Comparison of ENCODE assay signal across 24 cellular contexts in genomic region chr6:3725145-3726015, GRCh38. TPM values are rescaled to one million over a fixed set of nuclear protein-coding genes. Genes with fewer than 3 reads are reported as not detected.
DNase-seq lines count a peak whose midpoint lies in the region; ATAC-seq and TF ChIP-seq lines count a peak whose summit lies in the region.
"Had no signal": no experiment of that assay in that cellular context is flagged by ENCODE, and none has a peak within 500 bp of the region (broad histone marks: within the 10 kb centered on the region; RNA-seq: fewer than 3 reads in every experiment).

No MANE protein-coding gene starts in this region.

- H3K4me1 Mint-ChIP-seq in HFFc6 (ENCODE audit: low read depth) (peaks cover 51% of the 10 kb centered on the region), chondrocyte (ENCODE audit: low read depth) (peaks cover 86% of the 10 kb centered on the region), neural progenitor cell (peaks cover 36% of the 10 kb centered on the region), GM23338 (peaks cover 26% of the 10 kb centered on the region)
- H3K4me1 Mint-ChIP-seq: activated naive CD4-positive, alpha-beta T cell treated with anti-CD3 and anti-CD28 coated beads, Interleukin-2, amount 50 U/mL, for 24 hours; natural killer cell had no signal

- H3K36me3 ChIP-seq in neural progenitor cell (no peaks in the 10 kb centered on the region), GM23338 (ENCODE audit: insufficient read depth) (no peaks in the 10 kb centered on the region)

- H3K79me2 ChIP-seq in neural progenitor cell (ENCODE audit: low read depth) (no peaks in the 10 kb centered on the region), GM23338 (replicated peaks; ENCODE audit: insufficient read depth) (no peaks in the 10 kb centered on the region)

- H3K4me3 ChIP-seq in neural progenitor cell (no peak overlapping the region), GM23338 (no peak overlapping the region)
- H3K4me3 ChIP-seq: MG63, vagina had no signal

- no peak for ATAC-seq in GM23338
- ATAC-seq: WTC11 had no signal

- H3K4me3 Mint-ChIP-seq in HFFc6 (no peak overlapping the region; the same call in 1 of the 2 replicates), chondrocyte (ENCODE audit: unreplicated experiment) (no peak overlapping the region), neural progenitor cell (no peak overlapping the region), GM23338 (no peak overlapping the region)
- H3K4me3 Mint-ChIP-seq: activated naive CD4-positive, alpha-beta T cell treated with anti-CD3 and anti-CD28 coated beads, Interleukin-2, amount 50 U/mL, for 24 hours; CD4-positive, alpha-beta T cell; natural killer cell; WTC11 had no signal

- no peak for DNase-seq in HFFc6
- peak; percentile 73 for DNase-seq in chondrocyte (ENCODE audit: low spot score)
- DNase-seq in neural progenitor cell (ENCODE audit: low spot score), result peak; percentile 50
- DNase-seq in substantia nigra (lab: John Stamatoyannopoulos, UW), result no peak
- DNase-seq in HPDE6-E6E7 (ENCODE audit: extremely low spot score), result no peak
- no peak for DNase-seq in DMS79 treated with DMSO at 0.1 percent for 48 hours (lab: John Stamatoyannopoulos, UW)
- no peak for DNase-seq in NCI-H748 treated with DMSO at 0.1 percent for 48 hours (lab: John Stamatoyannopoulos, UW)
- DNase-seq in GM23338 (ENCODE audit: low spot score), result no peak
- DNase-seq: activated CD4-positive, alpha-beta T cell treated with anti-CD3 and anti-CD28 coated beads, Interleukin-2, amount 50 U/mL, for 4 hours; activated CD8-positive, alpha-beta memory T cell treated with anti-CD3 and anti-CD28 coated beads, Interleukin-2, amount 50 U/mL, for 4 hours; CD4-positive, alpha-beta T cell; effector memory CD4-positive, alpha-beta T cell; hypothalamus; natural killer cell; NCI-H1417; NCI-H446; OCI-M1; SHP77; stimulated activated CD4-positive, alpha-beta T cell treated with anti-CD3 and anti-CD28 coated beads, Interleukin-2, amount 100 ng/mL, for 24 hours; SW 1271 had no signal

- 0 out of 2 replicates have a peak overlapping the region, but pooled peaks have one; percentile 32 for H3K27ac Mint-ChIP-seq in HFFc6
- H3K27ac Mint-ChIP-seq in chondrocyte (ENCODE audit: unreplicated experiment), result peak overlapping the region; percentile 94
- H3K27ac Mint-ChIP-seq in neural progenitor cell, result peak overlapping the region; percentile 79
- H3K27ac Mint-ChIP-seq in GM23338, result no peak overlapping the region
- H3K27ac Mint-ChIP-seq: activated naive CD4-positive, alpha-beta T cell treated with anti-CD3 and anti-CD28 coated beads, Interleukin-2, amount 50 U/mL, for 24 hours; CD4-positive, alpha-beta T cell; natural killer cell; WTC11 had no signal

- H3K27ac ChIP-seq in neural progenitor cell (no peak overlapping the region), substantia nigra (ENCODE audit: low read depth, low read length, poor library complexity, severe bottlenecking) (peak overlapping the region; percentile 35), GM23338 (ENCODE audit: low read depth) (no peak overlapping the region)
- H3K27ac ChIP-seq: vagina had no signal

- H3K9me3 ChIP-seq in neural progenitor cell (ENCODE audit: low read depth), result no peaks in the 10 kb centered on the region
- H3K9me3 ChIP-seq: MG63, vagina had no signal

- H3K27me3 ChIP-seq in neural progenitor cell, result no peaks in the 10 kb centered on the region
- no peaks in the 10 kb centered on the region for H3K27me3 ChIP-seq in GM23338 (ENCODE audit: insufficient read depth)
- H3K27me3 ChIP-seq: MG63, vagina had no signal

- peaks cover 56% of the 10 kb centered on the region for H3K36me3 Mint-ChIP-seq in HFFc6 (ENCODE audit: low read depth)
- peaks cover 52% of the 10 kb centered on the region for H3K36me3 Mint-ChIP-seq in chondrocyte (ENCODE audit: low read depth)
- peaks cover 4% of the 10 kb centered on the region for H3K36me3 Mint-ChIP-seq in neural progenitor cell
- H3K36me3 Mint-ChIP-seq in GM23338 (ENCODE audit: low read depth), result peaks cover 5% of the 10 kb centered on the region; the same call in 1 of the 3 replicates
- H3K36me3 Mint-ChIP-seq: activated naive CD4-positive, alpha-beta T cell treated with anti-CD3 and anti-CD28 coated beads, Interleukin-2, amount 50 U/mL, for 24 hours; natural killer cell had no signal

- H3K9me3 Mint-ChIP-seq in HFFc6, result no peaks in the 10 kb centered on the region
- H3K9me3 Mint-ChIP-seq in chondrocyte (ENCODE audit: low read depth), result no peaks in the 10 kb centered on the region
- no peaks in the 10 kb centered on the region for H3K9me3 Mint-ChIP-seq in neural progenitor cell
- H3K9me3 Mint-ChIP-seq in GM23338, result peaks cover 5% of the 10 kb centered on the region; the same call in 2 of the 3 replicates
- H3K9me3 Mint-ChIP-seq: activated naive CD4-positive, alpha-beta T cell treated with anti-CD3 and anti-CD28 coated beads, Interleukin-2, amount 50 U/mL, for 24 hours; CD4-positive, alpha-beta T cell; natural killer cell; WTC11 had no signal

- no peaks in the 10 kb centered on the region for H3K9me2 ChIP-seq in GM23338 (ENCODE audit: insufficient read depth)

- H3K27me3 Mint-ChIP-seq in HFFc6 (ENCODE audit: insufficient read depth) (peaks cover 13% of the 10 kb centered on the region), chondrocyte (ENCODE audit: low read depth) (no peaks in the 10 kb centered on the region), neural progenitor cell (ENCODE audit: insufficient read depth, low read depth) (peaks cover 2% of the 10 kb centered on the region), GM23338 (ENCODE audit: insufficient read depth, low read depth, poor library complexity) (peaks cover 17% of the 10 kb centered on the region)

- no peak overlapping the region for H3K9ac ChIP-seq in neural progenitor cell

- peaks cover 7% of the 10 kb centered on the region for H3K4me1 ChIP-seq in neural progenitor cell
- H3K4me1 ChIP-seq in GM23338 (ENCODE audit: insufficient read depth), result peaks cover 11% of the 10 kb centered on the region

- H3K4me2 ChIP-seq in neural progenitor cell (no peak overlapping the region), GM23338 (no peak overlapping the region)

- H3F3A ChIP-seq in neural progenitor cell (ENCODE audit: low read depth) (peaks cover 6% of the 10 kb centered on the region), GM23338 (replicated peaks; ENCODE audit: low read depth) (no peaks in the 10 kb centered on the region)

- TF ChIP-seq CTCF in HFFc6 (IDR thresholded peaks at IDR 0.05), result no peak
- no peak for TF ChIP-seq CTCF in chondrocyte (IDR thresholded peaks at IDR 0.05)
- TF ChIP-seq CTCF in neural progenitor cell (IDR thresholded peaks at IDR 0.05), result no peak
- TF ChIP-seq CTCF in GM23338 (conservative IDR thresholded peaks at IDR 0.05; ENCODE audit: low read depth in 2 of 2), result no peak

- H2AFZ ChIP-seq in neural progenitor cell (replicated peaks), result no peak overlapping the region
- H2AFZ ChIP-seq in GM23338, result no peak overlapping the region

- no peaks in the 10 kb centered on the region for H4K20me1 ChIP-seq in neural progenitor cell (ENCODE audit: low read depth)
- no peaks in the 10 kb centered on the region for H4K20me1 ChIP-seq in GM23338 (replicated peaks; ENCODE audit: insufficient read depth)

TF ChIP-seq in GM23338, 12 proteins besides CTCF, POLR2A, EP300 and RAD21 (continues in another document):
- TF ChIP-seq REST (IDR thresholded peaks at IDR 0.05; ENCODE audit: unreplicated experiment) (no peak), JUNB (IDR thresholded peaks at IDR 0.05; ENCODE audit: unreplicated experiment) (no peak), EZH2phosphoT487 (IDR thresholded peaks at IDR 0.05; ENCODE audit: unreplicated experiment) (no peak)

RNA-seq across cellular contexts. Expression of gene PXDC1, which starts 26.1 kb away (rescaled TPM):
- 10 to 100 TPM; 63.1 to 97.5 (median 72.8) TPM for total RNA-seq in HFFc6 (2021; fragmentation: NEBNext Ultra II Directional; extraction: Animal tissue kit (Norgen Biotek cat#: 25700))
- 191 to 231 TPM (median 222 TPM) in 3 replicates for total RNA-seq in chondrocyte
- total RNA-seq in neural progenitor cell (ENCODE audit: low replicate concordance), result 1.5 and 2.0 TPM in 2 replicates
- total RNA-seq in GM23338 (2014; rRNA removed; shearing (Covaris generic)), result 1.7 and 1.8 TPM in 2 replicates
- 0.78 and 1.2 TPM in 2 replicates for polyA plus RNA-seq in GM23338 (2016; fragmentation: Nextera tagmentation; extraction: Ambion mirVana)

Comparison
In these comparisons a context has a peak if more than half of its experiments do, and no peak if none do; other contexts are left out.
1. DNase-seq: peak in chondrocyte (single experiment) and neural progenitor cell (single experiment); none in HFFc6 (single experiment), substantia nigra (0 of 49), HPDE6-E6E7 (single experiment), DMS79 treated with DMSO at 0.1 percent for 48 hours (single experiment), NCI-H748 treated with DMSO at 0.1 percent for 48 hours (single experiment) and GM23338 (single experiment).
2. RNA of gene PXDC1, which starts 26.1 kb away (total RNA-seq): 191 to 231 TPM in chondrocyte and 63.1 to 97.5 TPM in HFFc6; 1.5 to 2.0 TPM in neural progenitor cell and 1.7 to 1.8 TPM in GM23338; every median in the first group is over 10 times any median in the second.